8 cellular contexts compared by ENCODE assay signal in the genomic region with DNA sequence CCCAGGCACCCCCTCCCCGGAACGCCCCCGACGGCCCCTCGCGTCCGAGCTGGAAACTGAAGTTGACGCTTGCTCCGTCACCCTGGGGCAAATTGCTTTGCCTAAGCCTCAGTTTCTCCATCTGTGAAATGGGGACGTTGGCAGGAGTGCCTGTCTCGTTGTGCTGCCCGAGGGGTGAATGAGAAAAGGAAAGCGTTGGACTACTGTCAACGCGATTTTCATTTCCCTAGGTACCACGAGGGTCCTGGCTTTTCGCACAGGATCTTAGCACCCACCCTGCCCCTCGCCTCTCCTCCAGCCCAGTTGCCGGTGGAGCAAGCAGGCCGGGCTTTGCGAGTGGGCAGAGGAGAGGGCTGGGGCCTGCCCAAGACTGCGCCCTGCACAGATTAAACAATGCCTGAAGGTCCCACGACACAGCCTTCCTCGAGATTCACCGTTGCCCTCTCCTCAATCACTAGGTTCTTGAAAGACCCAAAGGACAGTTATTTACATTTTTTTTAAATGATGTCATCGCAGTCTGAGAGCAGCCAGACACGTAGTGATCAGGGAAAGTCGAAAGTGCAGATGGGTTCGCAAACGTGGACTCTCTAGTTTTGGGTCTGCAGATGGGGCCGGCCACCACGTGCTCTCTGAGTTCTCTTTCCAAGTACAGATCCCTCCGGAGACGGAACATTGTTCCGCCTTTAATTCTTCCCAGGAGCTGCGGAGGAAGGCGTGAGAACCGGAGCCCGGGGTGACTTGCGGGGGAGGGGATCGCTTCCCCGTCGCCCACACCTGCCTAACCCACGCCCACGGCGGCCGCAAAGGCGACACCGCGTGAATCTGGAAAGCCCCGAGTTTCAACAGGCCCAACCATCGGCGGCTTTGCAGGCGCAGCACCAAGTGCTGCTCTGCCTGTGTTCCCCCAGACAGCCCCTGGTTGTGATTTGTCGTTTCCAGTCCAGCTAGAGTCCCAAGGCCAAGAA. TPM values are rescaled to one million over a fixed set of nuclear protein-coding genes. Genes with fewer than 3 reads are reported as not detected.
DNase-seq lines count a peak whose midpoint lies in the region; ATAC-seq and TF ChIP-seq lines count a peak whose summit lies in the region.

No MANE protein-coding gene starts in this region.

- H3K4me1 Mint-ChIP-seq in activated naive CD4-positive, alpha-beta T cell treated with anti-CD3 and anti-CD28 coated beads, Interleukin-2, amount 50 U/mL, for 24 hours, result peaks cover 50% of the 10 kb centered on the region

- TF ChIP-seq CTCF in OCI-LY7 (conservative IDR thresholded peaks at IDR 0.05; ENCODE audit: low read length) (no peak), gastrocnemius medialis (IDR thresholded peaks at IDR 0.05 in 4 of 5, conservative IDR thresholded peaks at IDR 0.05 in 1 of 5) (no peak)

- peak overlapping the region; percentile 88 for H3K4me3 Mint-ChIP-seq in activated naive CD4-positive, alpha-beta T cell treated with anti-CD3 and anti-CD28 coated beads, Interleukin-2, amount 50 U/mL, for 24 hours

- TF ChIP-seq POLR2A in GM10847 (IDR thresholded peaks at IDR 0.05; ENCODE audit: extremely low read depth, insufficient read length), result peak; percentile 16
- no peak for TF ChIP-seq POLR2A in gastrocnemius medialis (IDR thresholded peaks at IDR 0.05)

- H3K9me2 ChIP-seq in OCI-LY7 (ENCODE audit: insufficient read depth, low read length), result no peaks in the 10 kb centered on the region

- H3K4me3 ChIP-seq in OCI-LY7 (ENCODE audit: low read depth, low read length, poor library complexity, severe bottlenecking) (peak overlapping the region; percentile 30), gastrocnemius medialis (peak overlapping the region; percentile 51 to 65 (median 56))

- in situ Hi-C loops in gastrocnemius medialis (cut with MboI; ENCODE audit: low sequenced_read_pairs in 4 of 4), result loop anchor here in 1 of 4 donors (10.0 kb wide), 1 partner anchor 263 kb away; a partner anchor contains a TSS

- no TSS peak for BruUV-seq in OCI-LY7 (replicated peaks; lab: Mats Ljungman, UMichigan)

- peak overlapping the region; percentile 13; the same call in 1 of the 2 replicates for H2AFZ ChIP-seq in OCI-LY7 (ENCODE audit: low read length)

- peaks cover 4% of the 10 kb centered on the region for H3K36me3 Mint-ChIP-seq in activated naive CD4-positive, alpha-beta T cell treated with anti-CD3 and anti-CD28 coated beads, Interleukin-2, amount 50 U/mL, for 24 hours

- H3K27me3 Mint-ChIP-seq in activated naive CD4-positive, alpha-beta T cell treated with anti-CD3 and anti-CD28 coated beads, Interleukin-2, amount 50 U/mL, for 24 hours, result no peaks in the 10 kb centered on the region

- CTCF ChIA-PET in OCI-LY7 (lab: Charles Lee; ENCODE audit: unreplicated experiment) (interaction anchor here (0.6 kb wide), 1 partner anchor 198 kb away, joined by 3 read pairs; no protein-coding TSS in a partner anchor), HEK293T (lab: Yijun Ruan, JAX) (no interaction called here)

- H3K27ac Mint-ChIP-seq in activated naive CD4-positive, alpha-beta T cell treated with anti-CD3 and anti-CD28 coated beads, Interleukin-2, amount 50 U/mL, for 24 hours, result peak overlapping the region; percentile 98

- no peaks in the 10 kb centered on the region for H4K20me1 ChIP-seq in OCI-LY7 (ENCODE audit: insufficient read depth, low read length)

- ATAC-seq in HG02588 (IDR thresholded peaks at IDR 0.05; ENCODE audit: unreplicated experiment) (peak; percentile 69), left ventricle myocardium superior (peak; percentile 74), gastrocnemius medialis (peak; percentile 35 to 48)

- H3K9me3 ChIP-seq in OCI-LY7 (ENCODE audit: low read length), result 0 out of 2 replicates have a peak, but pooled peaks cover 11% of the 10 kb centered on the region
- no peaks in the 10 kb centered on the region for H3K9me3 ChIP-seq in gastrocnemius medialis

- H3K27me3 ChIP-seq in gastrocnemius medialis, result no peaks in the 10 kb centered on the region

- no peak overlapping the region for H3K27ac ChIP-seq in OCI-LY7 (ENCODE audit: low read depth, low read length, poor library complexity, severe bottlenecking)
- peak overlapping the region; percentile 55 to 80 (median 72) for H3K27ac ChIP-seq in gastrocnemius medialis

- H3K36me3 ChIP-seq in OCI-LY7 (ENCODE audit: insufficient read depth, low read length) (no peaks in the 10 kb centered on the region; the same call in 1 of the 2 replicates), gastrocnemius medialis (no peaks in the 10 kb centered on the region)

- H3K79me2 ChIP-seq in OCI-LY7 (ENCODE audit: insufficient read depth, low read depth, low read length), result no peaks in the 10 kb centered on the region

- H3K4me1 ChIP-seq in OCI-LY7 (ENCODE audit: insufficient read depth, low read length, poor library complexity, severe bottlenecking) (peaks cover 74% of the 10 kb centered on the region), gastrocnemius medialis (peaks cover 2 to 3% of the 10 kb centered on the region in 2 donors)

- intact Hi-C loops in OCI-LY7 (cut with micrococcal nuclease; ENCODE audit: unreplicated experiment), result no loop called here
- intact Hi-C loops in left ventricle myocardium superior (cut with micrococcal nuclease), result no loop called here
- intact Hi-C loops in gastrocnemius medialis (cut with DNase I; ENCODE audit: low total_unique reads), result loop anchor here (2.0 to 5.0 kb wide), 2 partner anchors 40 to 67 kb away; a partner anchor contains a TSS

- peak overlapping the region; percentile 52 for H3K4me2 ChIP-seq in OCI-LY7 (ENCODE audit: low read length)

- H3K9me3 Mint-ChIP-seq in activated naive CD4-positive, alpha-beta T cell treated with anti-CD3 and anti-CD28 coated beads, Interleukin-2, amount 50 U/mL, for 24 hours, result peaks cover 6% of the 10 kb centered on the region

- DNase-seq in OCI-LY7 (ENCODE audit: low spot score) (peak; percentile 40), left ventricle myocardium superior (peak; percentile 72), gastrocnemius medialis (peak in 1 of 2 donors; percentile 36), inferior parietal cortex (ENCODE audit: extremely low spot score) (no peak), HEK293T (ENCODE audit: extremely low spot score) (no peak)

- POLR2A ChIA-PET in OCI-LY7 (lab: Charles Lee) (no interaction called here), HEK293T (lab: Yijun Ruan, JAX) (interaction anchor here (1.0 kb wide), 1 partner anchor 40 kb away, joined by 3 read pairs; no protein-coding TSS in a partner anchor)

TF ChIP-seq in HEK293T, 16 proteins besides CTCF, POLR2A, EP300 and RAD21:
- TF ChIP-seq L3MBTL2 (conservative IDR thresholded peaks at IDR 0.05) (no peak), ELF4 (IDR thresholded peaks at IDR 0.05) (no peak), CTBP1 (IDR thresholded peaks at IDR 0.05; ENCODE audit: borderline replicate concordance) (no peak), HDGF (IDR thresholded peaks at IDR 0.05; ENCODE audit: borderline replicate concordance) (no peak), BHLHE40 (IDR thresholded peaks at IDR 0.05; ENCODE audit: borderline replicate concordance) (no peak), FOXA1 (IDR thresholded peaks at IDR 0.05) (no peak), ZNF384 (IDR thresholded peaks at IDR 0.05) (no peak)

RNA-seq across cellular contexts. Expression of a gene that starts 54.1 kb away (rescaled TPM):
- not detected in 2 replicates for total RNA-seq in OCI-LY7 (2014; rRNA removed; shearing (Covaris generic))
- total RNA-seq in OCI-LY7 (2022) (not detected in 2 replicates), left ventricle myocardium superior (77.1 TPM), gastrocnemius medialis (100 to 1,000 TPM; 152 to 246 (median 186) TPM)

Comparison
In these comparisons a context has a peak if more than half of its experiments do, and no peak if none do; other contexts are left out.
1. DNase-seq: peak in OCI-LY7 (single experiment) and left ventricle myocardium superior (single experiment); none in inferior parietal cortex (single experiment) and HEK293T (single experiment).
2. RNA of a gene that starts 54.1 kb away (total RNA-seq): 152 to 246 TPM in gastrocnemius medialis and 77.1 TPM in left ventricle myocardium superior (single experiment); not detected in OCI-LY7; every median in the first group is over 10 times any median in the second.
3. Peak in every context shown above with its lines, with median percentiles within 50 percentile points of each other: ATAC-seq.